ENCODE assay signal across 8 cellular contexts in the genomic region with DNA sequence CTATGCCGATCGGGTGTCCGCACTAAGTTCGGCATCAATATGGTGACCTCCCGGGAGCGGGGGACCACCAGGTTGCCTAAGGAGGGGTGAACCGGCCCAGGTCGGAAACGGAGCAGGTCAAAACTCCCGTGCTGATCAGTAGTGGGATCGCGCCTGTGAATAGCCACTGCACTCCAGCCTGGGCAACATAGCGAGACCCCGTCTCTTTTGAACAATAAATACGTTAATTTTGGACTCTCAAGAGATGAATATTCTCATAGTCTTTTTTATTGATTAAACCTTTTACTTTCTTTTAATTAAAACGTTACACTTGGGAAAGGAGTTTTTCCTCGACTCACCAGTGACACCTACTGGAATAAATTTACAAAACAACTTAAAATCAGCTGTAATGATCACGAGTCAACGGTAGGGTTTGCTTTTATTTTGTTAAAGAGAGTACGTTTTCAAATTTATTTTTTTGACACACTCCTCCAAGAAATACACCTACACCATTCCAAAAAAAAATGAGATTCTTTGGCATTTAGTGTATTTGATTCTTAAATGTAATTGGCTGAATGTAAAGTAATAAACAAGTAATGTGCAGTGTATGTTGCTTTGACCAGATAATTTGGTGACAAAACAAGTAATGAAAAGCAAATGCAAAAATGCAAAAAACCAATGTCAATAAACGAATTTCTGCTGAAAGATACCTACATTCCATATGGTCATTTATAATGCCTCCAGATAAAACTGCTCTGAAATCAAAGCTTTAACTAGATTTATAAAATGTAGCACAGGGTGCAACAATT. TPM values are rescaled to one million over a fixed set of nuclear protein-coding genes. Genes with fewer than 3 reads are reported as not detected.
DNase-seq lines count a peak whose midpoint lies in the region; ATAC-seq and TF ChIP-seq lines count a peak whose summit lies in the region.

No MANE protein-coding gene starts in this region.

- H3K9me3 ChIP-seq in muscle layer of colon (ENCODE audit: low read length): no peaks in the 10 kb centered on the region

- H3K36me3 ChIP-seq in muscle layer of colon (ENCODE audit: insufficient read depth, low read length): peaks cover 20% of the 10 kb centered on the region

- DNase-seq in COR-L47 (lab: John Stamatoyannopoulos, UW) (peak; percentile 57), NCI-H69 (lab: John Stamatoyannopoulos, UW) (peak; percentile 81), epithelial cell of proximal tubule (ENCODE audit: low read depth) (peak; percentile 58), superior temporal gyrus (ENCODE audit: extremely low spot score) (peak; percentile 89)
- peak; percentile 78 for DNase-seq in activated CD8-positive, alpha-beta memory T cell treated with anti-CD3 and anti-CD28 coated beads, Interleukin-2, amount 10 ng/mL, durations not matched to agents 7 days and 5 days

- ATAC-seq in GM19463 (IDR thresholded peaks at IDR 0.05; ENCODE audit: unreplicated experiment) (peak; percentile 17), HG03521 (IDR thresholded peaks at IDR 0.05; ENCODE audit: unreplicated experiment) (peak; percentile 14)
- ATAC-seq in activated CD8-positive, alpha-beta memory T cell treated with anti-CD3 and anti-CD28 coated beads, Interleukin-2, amount 10 ng/mL, durations not matched to agents 7 days and 5 days: peak; percentile 26

- peak overlapping the region; percentile 87 for H3K9ac ChIP-seq in muscle layer of colon (ENCODE audit: low read length)

- TF ChIP-seq CTCF in epithelial cell of proximal tubule (conservative IDR thresholded peaks at IDR 0.05; ENCODE audit: low read depth, low read length): peak; percentile 73

- peaks cover 30% of the 10 kb centered on the region for H3K4me1 Mint-ChIP-seq in activated CD8-positive, alpha-beta memory T cell treated with anti-CD3 and anti-CD28 coated beads, Interleukin-2, amount 10 ng/mL, durations not matched to agents 7 days and 5 days

- CTCF ChIA-PET in activated CD8-positive, alpha-beta memory T cell treated with anti-CD3 and anti-CD28 coated beads, Interleukin-2, amount 10 ng/mL, durations not matched to agents 7 days and 5 days (lab: Charles Lee): interaction anchor here (1.0 to 4.6 kb wide), 16 partner anchors 10 to 275 kb away, joined by 3 to 78 read pairs (median 4); a partner anchor contains a TSS

- H3K27me3 Mint-ChIP-seq in activated CD8-positive, alpha-beta memory T cell treated with anti-CD3 and anti-CD28 coated beads, Interleukin-2, amount 10 ng/mL, durations not matched to agents 7 days and 5 days: no peaks in the 10 kb centered on the region

- H3K4me3 ChIP-seq in epithelial cell of proximal tubule (ENCODE audit: low read depth, low read length) (peak overlapping the region; percentile 30), muscle layer of colon (ENCODE audit: low read depth in 1 of 2, low read length in 2 of 2) (peak overlapping the region; percentile 67 to 89)

- peaks cover 39% of the 10 kb centered on the region for H3K36me3 Mint-ChIP-seq in activated CD8-positive, alpha-beta memory T cell treated with anti-CD3 and anti-CD28 coated beads, Interleukin-2, amount 10 ng/mL, durations not matched to agents 7 days and 5 days

- peak overlapping the region; percentile 86 for H3K27ac ChIP-seq in muscle layer of colon (ENCODE audit: low read depth, low read length)

- peaks cover 15% of the 10 kb centered on the region for H3K4me1 ChIP-seq in muscle layer of colon (ENCODE audit: insufficient read depth, low read length)

- H3K4me3 Mint-ChIP-seq in activated CD8-positive, alpha-beta memory T cell treated with anti-CD3 and anti-CD28 coated beads, Interleukin-2, amount 10 ng/mL, durations not matched to agents 7 days and 5 days: peak overlapping the region; percentile 89

- peak overlapping the region; percentile 99 for H3K27ac Mint-ChIP-seq in activated CD8-positive, alpha-beta memory T cell treated with anti-CD3 and anti-CD28 coated beads, Interleukin-2, amount 10 ng/mL, durations not matched to agents 7 days and 5 days

- H3K27me3 ChIP-seq in muscle layer of colon (ENCODE audit: control insufficient read depth in 1 of 2, insufficient read depth in 2 of 2, low read length in 2 of 2): no peaks in the 10 kb centered on the region

- H3K9me3 Mint-ChIP-seq in activated CD8-positive, alpha-beta memory T cell treated with anti-CD3 and anti-CD28 coated beads, Interleukin-2, amount 10 ng/mL, durations not matched to agents 7 days and 5 days (ENCODE audit: low read depth): no peaks in the 10 kb centered on the region

RNA-seq across cellular contexts. Expression of a gene that starts 0.7 kb away (rescaled TPM):
- 1,000 to 10,000 TPM; 1,378 to 1,419 TPM for total RNA-seq in activated CD8-positive, alpha-beta memory T cell treated with anti-CD3 and anti-CD28 coated beads, Interleukin-2, amount 10 ng/mL, durations not matched to agents 7 days and 5 days
- 13,231 and 17,621 TPM in 2 replicates for total RNA-seq in epithelial cell of proximal tubule

RNA-seq across cellular contexts. Expression of a gene that starts 11.9 kb away (rescaled TPM):
- 10 to 100 TPM; 64.4 to 71.3 TPM for total RNA-seq in activated CD8-positive, alpha-beta memory T cell treated with anti-CD3 and anti-CD28 coated beads, Interleukin-2, amount 10 ng/mL, durations not matched to agents 7 days and 5 days
- total RNA-seq in epithelial cell of proximal tubule: 22.7 and 48.4 TPM in 2 replicates

RNA-seq across cellular contexts. Expression of a gene that starts 33.6 kb away (rescaled TPM):
- 100 to 1,000 TPM; 245 to 248 TPM for total RNA-seq in activated CD8-positive, alpha-beta memory T cell treated with anti-CD3 and anti-CD28 coated beads, Interleukin-2, amount 10 ng/mL, durations not matched to agents 7 days and 5 days
- total RNA-seq in epithelial cell of proximal tubule: 278 and 384 TPM in 2 replicates

RNA-seq across cellular contexts. Expression of a gene that starts 33.7 kb away (rescaled TPM):
- 10 to 100 TPM; 68.4 to 75.9 TPM for total RNA-seq in activated CD8-positive, alpha-beta memory T cell treated with anti-CD3 and anti-CD28 coated beads, Interleukin-2, amount 10 ng/mL, durations not matched to agents 7 days and 5 days
- 51.7 and 68.1 TPM in 2 replicates for total RNA-seq in epithelial cell of proximal tubule

RNA-seq across cellular contexts. Expression of a gene that starts 48.2 kb away (rescaled TPM):
- 10 to 100 TPM in 1 of 2 experiments, 1 to 10 TPM in 1; 8.7 to 11.5 TPM for total RNA-seq in activated CD8-positive, alpha-beta memory T cell treated with anti-CD3 and anti-CD28 coated beads, Interleukin-2, amount 10 ng/mL, durations not matched to agents 7 days and 5 days
- 16.1 and 17.1 TPM in 2 replicates for total RNA-seq in epithelial cell of proximal tubule

Comparison
In these comparisons a context has a peak if more than half of its experiments do, and no peak if none do; other contexts are left out.
1. Peak in every context shown above with its lines: DNase-seq, ATAC-seq, H3K4me3 ChIP-seq and H3K27ac ChIP-seq.